In the genomic region with DNA sequence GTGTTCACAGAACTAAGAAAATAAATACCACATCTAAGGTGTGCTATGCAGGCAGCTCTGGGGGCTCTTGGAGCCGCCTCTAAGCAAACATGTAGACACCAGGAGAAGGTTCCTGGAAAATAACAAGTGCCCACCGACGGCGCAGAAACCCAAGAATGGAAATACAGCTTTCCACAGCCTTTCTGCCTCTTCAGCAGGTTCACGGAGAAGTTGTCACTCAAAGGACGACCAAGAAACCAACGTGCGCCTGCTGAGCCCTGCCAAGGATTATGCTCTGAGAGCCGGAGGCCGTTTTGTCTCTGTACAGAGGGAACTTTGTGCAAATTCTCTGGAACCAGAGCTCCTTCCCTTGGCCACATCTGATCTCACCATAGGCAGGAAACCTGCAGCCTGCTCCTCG, we compare ENCODE assay signal across 30 cellular contexts. TPM values are rescaled to one million over a fixed set of nuclear protein-coding genes. Genes with fewer than 3 reads are reported as not detected.
"Had no signal": no experiment of that assay in that cellular context is flagged by ENCODE, and none has a peak within 500 bp of the region (broad histone marks: within the 10 kb centered on the region; RNA-seq: fewer than 3 reads in every experiment).

No MANE protein-coding gene starts in this region.

- H3K27me3 ChIP-seq: heart left ventricle, neutrophil, suprapubic skin, tibial artery, uterus had no signal

- H3K9me3 Mint-ChIP-seq: immature natural killer cell; nephron progenitor cell; neural progenitor cell; stimulated activated naive CD8-positive, alpha-beta T cell treated with anti-CD3 and anti-CD28 coated beads, Interleukin-15, Interleukin-2, amounts not matched to agents 100 ng/mL and 50 ng/mL, for 24 hours had no signal

- H3K4me3 Mint-ChIP-seq: immature natural killer cell; naive thymus-derived CD4-positive, alpha-beta T cell; nephron progenitor cell; neural progenitor cell; stimulated activated naive CD8-positive, alpha-beta T cell treated with anti-CD3 and anti-CD28 coated beads, Interleukin-15, Interleukin-2, amounts not matched to agents 100 ng/mL and 50 ng/mL, for 24 hours had no signal

- H3K36me3 ChIP-seq: neural progenitor cell, suprapubic skin, thoracic aorta, uterus had no signal

- DNase-seq: heart left ventricle; hypothalamus; immature natural killer cell; kidney; left colon; left ventricle myocardium inferior; midbrain; mucosa of descending colon; naive thymus-derived CD4-positive, alpha-beta T cell; nephron progenitor cell; occipital lobe; retina; right cardiac atrium; stimulated activated CD4-positive, alpha-beta T cell treated with anti-CD3 and anti-CD28 coated beads, Interleukin-12 subunit alpha, Interleukin-12 subunit beta, amount 100 ng/mL, for 4 hours; stimulated activated CD4-positive, alpha-beta T cell treated with anti-CD3 and anti-CD28 coated beads, Interleukin-15, amount 100 ng/mL, for 24 hours; stimulated activated CD4-positive, alpha-beta T cell treated with anti-CD3 and anti-CD28 coated beads, Interleukin-2, amount 100 ng/mL, for 24 hours; stimulated activated CD4-positive, alpha-beta T cell treated with anti-CD3 and anti-CD28 coated beads, Interleukin-4, amount 100 ng/mL, for 1 hour; stimulated activated naive CD4-positive, alpha-beta T cell; tibial artery; trophoblast cell; uterus had no signal

- H3K9me3 ChIP-seq: heart left ventricle, left ventricle myocardium inferior, mucosa of descending colon, neutrophil, suprapubic skin, thoracic aorta, tibial artery, uterus had no signal

- H3K27ac ChIP-seq: heart left ventricle, left ventricle myocardium inferior, neural progenitor cell, skin epidermis, suprapubic skin, thoracic aorta, tibial artery, uterus had no signal

- H3K27ac Mint-ChIP-seq: immature natural killer cell; naive thymus-derived CD4-positive, alpha-beta T cell; nephron progenitor cell; neural progenitor cell; progenitor cell of endocrine pancreas; stimulated activated naive CD8-positive, alpha-beta T cell treated with anti-CD3 and anti-CD28 coated beads, Interleukin-15, Interleukin-2, amounts not matched to agents 100 ng/mL and 50 ng/mL, for 24 hours had no signal

- H3K4me3 ChIP-seq: heart left ventricle, left ventricle myocardium inferior, lung, mucosa of descending colon, neural progenitor cell, skin epidermis, suprapubic skin, thoracic aorta, tibial artery, uterus had no signal

- H3K4me1 ChIP-seq: left ventricle myocardium inferior, neural progenitor cell, suprapubic skin, tibial artery, uterus had no signal

- H3K36me3 Mint-ChIP-seq: immature natural killer cell; naive thymus-derived CD4-positive, alpha-beta T cell; neural progenitor cell had no signal

- ATAC-seq: heart left ventricle; left colon; mucosa of descending colon; naive thymus-derived CD4-positive, alpha-beta T cell; right cardiac atrium; sciatic nerve had no signal

RNA-seq across cellular contexts. Expression of a gene that starts 40.4 kb away (rescaled TPM):
- polyA plus RNA-seq: naive thymus-derived CD4-positive, alpha-beta T cell had no signal
